ENCODE assay signal across 27 cellular contexts in the genomic region with DNA sequence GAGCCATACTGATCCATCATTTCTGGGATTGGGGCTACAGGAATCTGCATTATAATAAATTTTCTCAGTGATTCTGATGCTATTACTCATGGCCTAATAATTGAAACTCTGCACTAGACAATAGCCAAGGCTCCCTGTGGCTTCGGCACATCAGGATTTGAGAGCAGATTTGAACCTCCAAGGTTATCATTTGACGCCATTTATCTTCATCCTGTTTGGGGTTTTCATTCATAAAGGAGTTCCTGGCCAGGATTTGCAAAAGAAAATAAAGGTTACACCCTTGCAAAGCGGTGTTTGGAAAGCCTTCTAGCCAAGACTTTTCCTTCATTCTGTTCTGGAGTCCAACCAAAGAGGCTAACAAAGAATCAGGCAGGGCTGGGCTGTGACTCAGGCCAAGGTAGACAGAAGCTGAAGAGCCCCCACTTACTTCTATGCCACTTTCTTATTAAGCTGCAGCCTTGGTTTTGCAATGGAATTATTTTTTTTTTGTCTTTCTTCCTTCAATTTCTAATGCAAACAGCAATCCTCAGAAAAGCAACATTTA.
"Had no signal": no experiment of that assay in that cellular context is flagged by ENCODE, and none has a peak within 500 bp of the region (broad histone marks: within the 10 kb centered on the region; RNA-seq: fewer than 3 reads in every experiment).

No MANE protein-coding gene starts in this region.

- H3K4me3 ChIP-seq: pancreas, prostate gland, right atrium auricular region, right lobe of liver, sigmoid colon, stomach, thoracic aorta, thyroid gland, tibial nerve, upper lobe of left lung had no signal

- H3K27me3 ChIP-seq: neutrophil, pancreas, right atrium auricular region, right lobe of liver, sigmoid colon, stomach, thyroid gland, tibial nerve, upper lobe of left lung had no signal

- H3K4me1 Mint-ChIP-seq: naive thymus-derived CD4-positive, alpha-beta T cell; nephron progenitor cell; neural crest cell; stimulated activated effector memory CD8-positive, alpha-beta T cell treated with anti-CD3 and anti-CD28 coated beads, Interleukin-12 subunit alpha, Interleukin-12 subunit beta, amount 100 ng/mL, for 72 hours; stimulated activated naive B cell treated with anti-CD40 and anti-IgM and Interleukin-4, amounts not matched to agents 10 μg/mL and 1 μg/mL and 100 μg/mL, for 72 hours had no signal

- H3K4me3 Mint-ChIP-seq: naive thymus-derived CD4-positive, alpha-beta T cell; natural killer cell; nephron progenitor cell; neural crest cell; stimulated activated effector memory CD8-positive, alpha-beta T cell treated with anti-CD3 and anti-CD28 coated beads, Interleukin-12 subunit alpha, Interleukin-12 subunit beta, amount 100 ng/mL, for 72 hours; stimulated activated naive B cell treated with anti-CD40 and anti-IgM and Interleukin-4, amounts not matched to agents 10 μg/mL and 1 μg/mL and 100 μg/mL, for 72 hours; stimulated activated naive CD8-positive, alpha-beta T cell treated with anti-CD3 and anti-CD28 coated beads, Interleukin-15, Interleukin-2, amounts not matched to agents 100 ng/mL and 50 ng/mL, for 24 hours had no signal

- H3K36me3 Mint-ChIP-seq: naive thymus-derived CD4-positive, alpha-beta T cell; natural killer cell; stimulated activated effector memory CD8-positive, alpha-beta T cell treated with anti-CD3 and anti-CD28 coated beads, Interleukin-12 subunit alpha, Interleukin-12 subunit beta, amount 100 ng/mL, for 72 hours; stimulated activated naive B cell treated with anti-CD40 and anti-IgM and Interleukin-4, amounts not matched to agents 10 μg/mL and 1 μg/mL and 100 μg/mL, for 72 hours had no signal

- H3K36me3 ChIP-seq: neutrophil, pancreas, prostate gland, right atrium auricular region, right lobe of liver, sigmoid colon, stomach, thoracic aorta, thyroid gland, tibial nerve, upper lobe of left lung had no signal

- ATAC-seq: naive thymus-derived CD4-positive, alpha-beta T cell; natural killer cell; pancreas; right lobe of liver; stimulated activated effector memory CD8-positive, alpha-beta T cell treated with anti-CD3 and anti-CD28 coated beads, Interleukin-12 subunit alpha, Interleukin-12 subunit beta, amount 100 ng/mL, for 72 hours; stimulated activated naive B cell treated with anti-CD40 and anti-IgM and Interleukin-4, amounts not matched to agents 10 μg/mL and 1 μg/mL and 100 μg/mL, for 72 hours had no signal

- DNase-seq: naive thymus-derived CD4-positive, alpha-beta T cell; natural killer cell; nephron progenitor cell; pancreas; retina; right lobe of liver; sigmoid colon; small intestine; stimulated activated CD4-positive, alpha-beta T cell treated with anti-CD3 and anti-CD28 coated beads, Interleukin-15, amount 100 ng/mL, for 24 hours; stimulated activated CD4-positive, alpha-beta T cell treated with anti-CD3 and anti-CD28 coated beads, Interleukin-2, amount 100 ng/mL, for 24 hours; stimulated activated CD4-positive, alpha-beta T cell treated with anti-CD3 and anti-CD28 coated beads, Interleukin-2, amount 100 ng/mL, for 48 hours; stimulated activated CD4-positive, alpha-beta T cell treated with anti-CD3 and anti-CD28 coated beads, Interleukin-4, amount 100 ng/mL, for 24 hours; stimulated activated naive B cell treated with anti-CD40 and anti-IgM and Interleukin-4, amounts not matched to agents 10 μg/mL and 1 μg/mL and 100 μg/mL, for 72 hours; stimulated activated naive CD4-positive, alpha-beta T cell treated with Interleukin-2 at 50 U/mL for 16 hours; stomach; thyroid gland; trophoblast cell; upper lobe of left lung had no signal

- H3K9me3 ChIP-seq: neutrophil, pancreas, prostate gland, right atrium auricular region, right lobe of liver, sigmoid colon, stomach, thoracic aorta, thyroid gland, tibial nerve had no signal

- H3K27me3 Mint-ChIP-seq: stimulated activated naive CD8-positive, alpha-beta T cell treated with anti-CD3 and anti-CD28 coated beads, Interleukin-15, Interleukin-2, amounts not matched to agents 100 ng/mL and 50 ng/mL, for 24 hours had no signal

- H3K9me3 Mint-ChIP-seq: natural killer cell; stimulated activated effector memory CD8-positive, alpha-beta T cell treated with anti-CD3 and anti-CD28 coated beads, Interleukin-12 subunit alpha, Interleukin-12 subunit beta, amount 100 ng/mL, for 72 hours; stimulated activated naive CD8-positive, alpha-beta T cell treated with anti-CD3 and anti-CD28 coated beads, Interleukin-15, Interleukin-2, amounts not matched to agents 100 ng/mL and 50 ng/mL, for 24 hours had no signal

- FAIRE-seq: pancreas, small intestine, urothelium cell line had no signal

- H3K4me1 ChIP-seq: pancreas, prostate gland, right atrium auricular region, right lobe of liver, thyroid gland, tibial nerve, upper lobe of left lung had no signal

- H3K27ac ChIP-seq: neutrophil, pancreas, prostate gland, right atrium auricular region, right lobe of liver, stomach, thoracic aorta, thyroid gland, tibial nerve, upper lobe of left lung had no signal

- H3K27ac Mint-ChIP-seq: naive thymus-derived CD4-positive, alpha-beta T cell; natural killer cell; nephron progenitor cell; stimulated activated naive B cell treated with anti-CD40 and anti-IgM and Interleukin-4, amounts not matched to agents 10 μg/mL and 1 μg/mL and 100 μg/mL, for 72 hours; stimulated activated naive CD8-positive, alpha-beta T cell treated with anti-CD3 and anti-CD28 coated beads, Interleukin-15, Interleukin-2, amounts not matched to agents 100 ng/mL and 50 ng/mL, for 24 hours had no signal
